ENCODE assay signal across 8 cellular contexts in the genomic region with DNA sequence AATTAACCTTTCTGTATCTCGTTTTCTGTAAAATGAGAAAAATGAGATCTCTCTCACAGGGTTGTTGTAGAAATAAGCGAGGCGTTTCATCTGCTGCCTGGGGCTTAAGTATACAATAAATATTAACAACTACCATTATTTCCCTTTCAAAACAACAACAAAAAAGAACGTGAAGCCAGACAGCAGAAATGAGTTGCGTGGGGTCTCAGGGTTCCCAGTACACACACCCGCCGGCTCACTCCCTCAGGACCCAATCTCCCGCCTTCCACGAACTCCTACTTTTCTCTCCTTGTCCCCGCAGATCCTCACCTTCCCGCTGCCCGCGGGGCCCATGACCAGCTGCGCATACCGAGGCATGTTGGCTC. TPM values are rescaled to one million over a fixed set of nuclear protein-coding genes. Genes with fewer than 3 reads are reported as not detected.
DNase-seq lines count a peak whose midpoint lies in the region; ATAC-seq and TF ChIP-seq lines count a peak whose summit lies in the region.

No MANE protein-coding gene starts in this region.

- H3K4me3 Mint-ChIP-seq in CD8-positive, alpha-beta T cell: peak overlapping the region; percentile 99

- peaks cover 43% of the 10 kb centered on the region for H3K4me1 Mint-ChIP-seq in CD8-positive, alpha-beta T cell (ENCODE audit: low read depth)

- no peaks in the 10 kb centered on the region for H3K9me3 ChIP-seq in CD8-positive, alpha-beta T cell (ENCODE audit: low read length)
- H3K9me3 ChIP-seq in Panc1 (ENCODE audit: control insufficient read depth, insufficient read depth, low read depth, low read length) (no peaks in the 10 kb centered on the region), ovary (no peaks in the 10 kb centered on the region)

- H3K27ac Mint-ChIP-seq in CD8-positive, alpha-beta T cell: peak overlapping the region; percentile 95

- H3K4me1 ChIP-seq in CD8-positive, alpha-beta T cell (ENCODE audit: insufficient read depth, low read length): peaks cover 23% of the 10 kb centered on the region
- peaks cover 11% of the 10 kb centered on the region for H3K4me1 ChIP-seq in Panc1 (ENCODE audit: control insufficient read depth, insufficient read depth, low read length)
- peaks cover 8% of the 10 kb centered on the region for H3K4me1 ChIP-seq in ovary (ENCODE audit: insufficient read depth)

- ATAC-seq in CD8-positive, alpha-beta T cell: no peak
- ATAC-seq in Panc1: no peak
- ATAC-seq in GM19023 (IDR thresholded peaks at IDR 0.05; ENCODE audit: unreplicated experiment): no peak

- intact Hi-C loops in CD8-positive, alpha-beta T cell (cut with DNase I, micrococcal nuclease): loop anchor here (1.0 to 5.0 kb wide), 10 partner anchors 18 to 1374 kb away; a partner anchor contains a TSS
- intact Hi-C loops in Panc1 (cut with micrococcal nuclease; ENCODE audit: unreplicated experiment) (no loop called here), ovary (cut with DNase I) (loop anchor here in 2 of 4 donors (5.0 to 10.0 kb wide), 3 partner anchors 134 to 419 kb away; no protein-coding TSS in a partner anchor)

- no peak for TF ChIP-seq EP300 in ovary (IDR thresholded peaks at IDR 0.05)

- no TSS peak for BruUV-seq in Panc1 (replicated peaks; lab: Mats Ljungman, UMichigan)

- POLR2A ChIA-PET in CD8-positive, alpha-beta T cell (lab: Charles Lee): interaction anchor here (1.0 to 5.8 kb wide), 16 partner anchors 9 to 344 kb away, joined by 3 to 73 read pairs (median 8); a partner anchor contains a TSS
- POLR2A ChIA-PET in Panc1 (lab: Charles Lee): interaction anchor here (0.8 to 1.6 kb wide), 3 partner anchors 14 to 33 kb away, joined by 3 to 5 read pairs (median 4); a partner anchor contains a TSS

- H3K9me3 Mint-ChIP-seq in CD8-positive, alpha-beta T cell: no peaks in the 10 kb centered on the region

- no peaks in the 10 kb centered on the region for H3K27me3 Mint-ChIP-seq in CD8-positive, alpha-beta T cell (ENCODE audit: low read depth)

- H3K27me3 ChIP-seq in CD8-positive, alpha-beta T cell (ENCODE audit: insufficient read depth, low read length): no peaks in the 10 kb centered on the region
- H3K27me3 ChIP-seq in Panc1 (ENCODE audit: control insufficient read depth, insufficient read depth, low read length) (no peaks in the 10 kb centered on the region), ovary (no peaks in the 10 kb centered on the region)

- CTCF ChIA-PET in CD8-positive, alpha-beta T cell (lab: Charles Lee): interaction anchor here (1.0 to 10.9 kb wide), 16 partner anchors 9 to 245 kb away, joined by 3 to 102 read pairs (median 5); a partner anchor contains a TSS
- CTCF ChIA-PET in Panc1 (lab: Charles Lee): interaction anchor here (0.6 to 1.6 kb wide), 5 partner anchors 18 to 401 kb away, joined by 3 to 7 read pairs (median 4); a partner anchor contains a TSS

- no peak for TF ChIP-seq POLR2A in ovary (IDR thresholded peaks at IDR 0.05)

- DNase-seq in CD8-positive, alpha-beta T cell: no peak
- no peak for DNase-seq in Panc1 (ENCODE audit: low read depth, low spot score)
- no peak for DNase-seq in epithelial cell of prostate (ENCODE audit: low read depth, low spot score)
- no peak for DNase-seq in ovary
- no peak for DNase-seq in NCI-H524 (lab: John Stamatoyannopoulos, UW)
- no peak for DNase-seq in pons (ENCODE audit: low spot score)
- no peak for DNase-seq in Ammon's horn (ENCODE audit: low spot score)

- H3K36me3 Mint-ChIP-seq in CD8-positive, alpha-beta T cell: peaks cover 27% of the 10 kb centered on the region

- in situ Hi-C loops in Panc1 (cut with HindIII; ENCODE audit: low pct_unique_long_range_greater_than_20kb, low sequenced_read_pairs): loop anchor here (5.0 kb wide), 1 partner anchor 34 kb away; a partner anchor contains a TSS

- no peak for TF ChIP-seq CTCF in CD8-positive, alpha-beta T cell (IDR thresholded peaks at IDR 0.05)
- TF ChIP-seq CTCF in Panc1 (IDR thresholded peaks at IDR 0.05) (no peak), ovary (IDR thresholded peaks at IDR 0.05) (no peak)

- 0 to 1% (median 0%) methylated on average over 15 of the region's 15 CpGs for WGBS in ovary, 3 donors

- H3K4me3 ChIP-seq in CD8-positive, alpha-beta T cell (ENCODE audit: low read depth, low read length): peak overlapping the region; percentile 96
- H3K4me3 ChIP-seq in Panc1 (ENCODE audit: low read depth in 2 of 2, low read length in 2 of 2) (peak overlapping the region; percentile 88 to 95), ovary (peak overlapping the region; percentile 61)

- peak overlapping the region; percentile 87 for H3K27ac ChIP-seq in CD8-positive, alpha-beta T cell (ENCODE audit: low read depth, low read length)
- H3K27ac ChIP-seq in Panc1 (ENCODE audit: low read length): peak overlapping the region; percentile 90
- peak overlapping the region; percentile 54 for H3K27ac ChIP-seq in epithelial cell of prostate
- H3K27ac ChIP-seq in ovary: peak overlapping the region in 1 of 2 donors; percentile 99

- H3K36me3 ChIP-seq in CD8-positive, alpha-beta T cell (ENCODE audit: insufficient read depth, low read length): no peaks in the 10 kb centered on the region
- no peaks in the 10 kb centered on the region for H3K36me3 ChIP-seq in Panc1 (ENCODE audit: control insufficient read depth, insufficient read depth, low read length)
- H3K36me3 ChIP-seq in ovary: no peaks in the 10 kb centered on the region

RNA-seq across cellular contexts. Expression of a gene that starts 0.2 kb away (rescaled TPM):
- 1 to 10 TPM; 5.9 to 6.2 TPM for total RNA-seq in CD8-positive, alpha-beta T cell
- total RNA-seq in Panc1 (2021; ENCODE audit: unreplicated experiment) (39.0 TPM), ovary (10 to 100 TPM; 15.5 to 32.5 (median 23.2) TPM)
- 29.1 TPM for polyA plus RNA-seq in Panc1 (2012; ENCODE audit: insufficient read length)
- 10 to 100 TPM; 20.9 to 30.4 TPM for polyA plus RNA-seq in ovary

RNA-seq across cellular contexts. Expression of a gene that starts 0.8 kb away (rescaled TPM):
- 1 to 10 TPM; 3.5 to 4.5 TPM for total RNA-seq in CD8-positive, alpha-beta T cell
- total RNA-seq in Panc1 (2021; ENCODE audit: unreplicated experiment): 22.3 TPM
- 18.3 TPM for polyA plus RNA-seq in Panc1 (2012; ENCODE audit: insufficient read length)
- total RNA-seq in ovary: 10 to 100 TPM in 4 of 7 donors, 1 to 10 TPM in 3; 6.5 to 12.3 (median 10.1) TPM
- polyA plus RNA-seq in ovary: 10 to 100 TPM in 1 of 2 donors, 1 to 10 TPM in 1; 8.8 to 11.3 TPM

RNA-seq across cellular contexts. Expression of a gene that starts 17.7 kb away (rescaled TPM):
- total RNA-seq in CD8-positive, alpha-beta T cell: 100 to 1,000 TPM; 123 to 136 TPM
- total RNA-seq in Panc1 (2021; ENCODE audit: unreplicated experiment) (319 TPM), ovary (100 to 1,000 TPM in 3 of 7 donors, 10 to 100 TPM in 4; 75.9 to 170 (median 92.9) TPM)
- polyA plus RNA-seq in Panc1 (2012; ENCODE audit: insufficient read length): 202 TPM
- 100 to 1,000 TPM; 159 to 253 TPM for polyA plus RNA-seq in ovary

RNA-seq across cellular contexts. Expression of a gene that starts 34.1 kb away (rescaled TPM):
- 10 to 100 TPM; 49.6 to 53.5 TPM for total RNA-seq in CD8-positive, alpha-beta T cell
- total RNA-seq in Panc1 (2021; ENCODE audit: unreplicated experiment) (128 TPM), ovary (10 to 100 TPM; 51.3 to 94.4 (median 66.6) TPM)
- polyA plus RNA-seq in Panc1 (2012; ENCODE audit: insufficient read length): 141 TPM
- polyA plus RNA-seq in ovary: 100 to 1,000 TPM; 106 to 134 TPM

RNA-seq across cellular contexts. Expression of a gene that starts 34.3 kb away (rescaled TPM):
- total RNA-seq in CD8-positive, alpha-beta T cell: 1 to 10 TPM in 1 of 2 experiments, under 1 TPM in 1; 0.57 to 1.5 TPM
- total RNA-seq in Panc1 (2021; ENCODE audit: unreplicated experiment) (0.98 TPM), ovary (1 to 10 TPM in 5 of 7 donors, under 1 TPM in 2; 0.23 to 3.8 (median 1.8) TPM)
- 0.22 TPM for polyA plus RNA-seq in Panc1 (2012; ENCODE audit: insufficient read length)
- 1 to 10 TPM in 1 of 2 donors, under 1 TPM in 1; 0.80 to 1.1 TPM for polyA plus RNA-seq in ovary
